ENCODE assay signal across 22 cellular contexts in the genomic region with DNA sequence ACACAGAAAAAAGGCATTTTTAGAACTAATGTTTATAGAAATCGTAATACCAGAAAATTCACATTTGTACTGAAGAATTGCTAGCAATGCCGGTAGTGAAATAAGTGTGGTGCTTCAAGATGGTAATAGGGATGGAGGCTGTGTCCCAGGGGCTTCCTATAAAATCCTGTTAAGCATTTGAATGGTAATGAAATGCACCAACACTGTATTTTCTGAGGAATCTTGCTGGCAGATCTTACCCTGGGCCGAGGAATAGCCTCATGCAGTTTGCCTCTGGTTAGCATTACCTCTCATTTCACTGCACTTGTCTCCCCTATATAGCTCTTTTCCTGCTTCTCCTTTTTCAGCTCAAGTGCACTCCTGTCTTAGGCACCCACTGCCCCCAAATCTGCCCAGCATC.
"Had no signal": no experiment of that assay in that cellular context is flagged by ENCODE, and none has a peak within 500 bp of the region (broad histone marks: within the 10 kb centered on the region; RNA-seq: fewer than 3 reads in every experiment).

No MANE protein-coding gene starts in this region.

- H2AFZ ChIP-seq: PC-9 had no signal

- H3K4me1 ChIP-seq: Peyer's patch, SJSA1 had no signal

- H3K36me3 ChIP-seq: Peyer's patch had no signal

- H3K4me3 ChIP-seq: PC-9, Peyer's patch, SJSA1, SK-N-MC had no signal

- H3K9me3 ChIP-seq: Peyer's patch, SJSA1 had no signal

- DNase-seq: IMR-90, Karpas-422, KG1, MM.1S, NCI-H1092 treated with DMSO at 0.1 percent for 48 hours, NCI-H1436, NCI-H187, NCI-H2029, NCI-H2081 treated with DMSO at 0.1 percent for 48 hours, NCI-H2171, NCI-H226, NCI-H446, NCI-H510A, NCI-H524 treated with DMSO at 0.1 percent for 48 hours, NCI-H69, PC-9, Peyer's patch, SHP77 treated with DMSO at 0.1 percent for 48 hours had no signal

- H3K4me2 ChIP-seq: PC-9 had no signal

- H3K27me3 ChIP-seq: Peyer's patch, SJSA1 had no signal

- ATAC-seq: HepG2, Right ventricle myocardium inferior had no signal

- H3K27ac ChIP-seq: PC-9, Peyer's patch, SJSA1, SK-N-MC had no signal
